In the genomic region with DNA sequence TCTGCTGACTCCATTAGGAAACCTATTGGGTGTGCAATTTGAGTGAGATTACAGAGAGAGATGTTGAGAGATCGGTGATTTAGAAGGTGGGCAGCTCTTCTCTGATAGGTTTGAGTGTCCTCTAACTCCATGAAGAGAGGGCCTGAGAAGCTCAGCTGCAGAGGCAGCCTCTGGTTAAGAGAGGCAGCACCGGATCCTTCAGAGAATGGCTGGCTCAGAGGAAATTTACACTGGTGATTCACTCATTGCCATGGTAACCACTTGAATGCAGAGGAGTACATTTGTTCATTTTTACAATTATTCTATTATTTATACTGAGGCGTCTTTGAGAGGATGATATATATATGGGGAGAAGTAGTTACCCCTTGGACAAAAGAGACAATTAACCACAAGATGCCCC, we compare ENCODE assay signal across 11 cellular contexts.
DNase-seq lines count a peak whose midpoint lies in the region; ATAC-seq and TF ChIP-seq lines count a peak whose summit lies in the region.
"Had no signal": no experiment of that assay in that cellular context is flagged by ENCODE, and none has a peak within 500 bp of the region (broad histone marks: within the 10 kb centered on the region; RNA-seq: fewer than 3 reads in every experiment).

No MANE protein-coding gene starts in this region.

- POLR2A ChIA-PET in Caco-2 (lab: Charles Lee) = no interaction called here

- H3K9me3 ChIP-seq in adipocyte (ENCODE audit: control insufficient read depth, low read length) = no peaks in the 10 kb centered on the region
- no peaks in the 10 kb centered on the region for H3K9me3 ChIP-seq in gastroesophageal sphincter
- H3K9me3 ChIP-seq in Caco-2 = no peaks in the 10 kb centered on the region
- H3K9me3 ChIP-seq: ascending aorta had no signal

- WGBS in gastroesophageal sphincter (ENCODE audit: low coverage in 1 of 2), 2 donors = 38 to 71% methylated on average over 1 to 3 of the region's 3 CpGs

- no peaks in the 10 kb centered on the region for H3K36me3 Mint-ChIP-seq in Caco-2 (ENCODE audit: insufficient read depth, unreplicated experiment)

- CTCF ChIA-PET in Caco-2 (lab: Charles Lee) = no interaction called here

- H3K27me3 ChIP-seq in adipocyte (replicated peaks; ENCODE audit: control insufficient read depth, insufficient read depth, low read length) (peaks cover 2% of the 10 kb centered on the region), gastroesophageal sphincter (no peaks in the 10 kb centered on the region), Caco-2 (replicated peaks; ENCODE audit: control insufficient read depth, insufficient read depth, low read length) (no peaks in the 10 kb centered on the region)
- H3K27me3 ChIP-seq: ascending aorta had no signal

- H3K27me3 Mint-ChIP-seq in Caco-2 (ENCODE audit: insufficient read depth, unreplicated experiment) = peaks cover 7% of the 10 kb centered on the region

- no peak overlapping the region for H3K4me3 Mint-ChIP-seq in Caco-2 (ENCODE audit: unreplicated experiment)

- H3K4me1 ChIP-seq in adipocyte (ENCODE audit: control insufficient read depth, insufficient read depth, low read length) = peaks cover 7% of the 10 kb centered on the region
- peaks cover 0 to 27% (median 0%) of the 10 kb centered on the region in 3 donors for H3K4me1 ChIP-seq in gastroesophageal sphincter
- no peaks in the 10 kb centered on the region for H3K4me1 ChIP-seq in Caco-2

- no peaks in the 10 kb centered on the region for H3K9me3 Mint-ChIP-seq in Caco-2 (ENCODE audit: unreplicated experiment)

- no TSS peak for BruUV-seq in Caco-2 (replicated peaks; lab: Mats Ljungman, UMichigan)

- ATAC-seq in gastroesophageal sphincter (peak; percentile 43), GM21529 (IDR thresholded peaks at IDR 0.05; ENCODE audit: unreplicated experiment) (no peak)

- TF ChIP-seq EP300 in gastroesophageal sphincter (IDR thresholded peaks at IDR 0.05) = no peak

- H3K9ac ChIP-seq in adipocyte (ENCODE audit: low read length) = no peak overlapping the region

- H3K4me1 Mint-ChIP-seq in Caco-2 (ENCODE audit: low read depth, unreplicated experiment) = no peaks in the 10 kb centered on the region

- H3K4me3 ChIP-seq in adipocyte (ENCODE audit: low read length) (no peak overlapping the region), gastroesophageal sphincter (no peak overlapping the region), Caco-2 (ENCODE audit: low read depth, low read length) (no peak overlapping the region)
- H3K4me3 ChIP-seq: ascending aorta had no signal

- H3K27ac ChIP-seq in gastroesophageal sphincter = no peak overlapping the region
- H3K27ac ChIP-seq: ascending aorta had no signal

- TF ChIP-seq CTCF in gastroesophageal sphincter (IDR thresholded peaks at IDR 0.05) (no peak), Caco-2 (IDR thresholded peaks at IDR 0.05; ENCODE audit: insufficient read depth in 1 of 2, low read depth in 1 of 2, low read length in 1 of 2, severe bottlenecking in 1 of 2, unreplicated experiment in 1 of 2) (no peak)

- DNase-seq in NCI-H146 (lab: John Stamatoyannopoulos, UW) = peak; percentile 13
- no peak for DNase-seq in NCI-H146 treated with DMSO at 0.1 percent for 48 hours (lab: John Stamatoyannopoulos, UW; ENCODE audit: unreplicated experiment)
- peak; percentile 82 for DNase-seq in adipocyte (ENCODE audit: low read depth)
- DNase-seq in stromal cell of bone marrow (ENCODE audit: low read depth) = peak; percentile 91
- DNase-seq in Caco-2 = no peak
- DNase-seq in stimulated activated CD4-positive, alpha-beta T cell treated with anti-CD3 and anti-CD28 coated beads, Interleukin-4, amount 100 ng/mL, for 4 hours = no peak
- DNase-seq: activated CD4-positive, alpha-beta T cell treated with anti-CD3 and anti-CD28 coated beads for 1 hour; kidney had no signal

- H3K27ac Mint-ChIP-seq in Caco-2 (ENCODE audit: unreplicated experiment) = no peak overlapping the region

- TF ChIP-seq POLR2A in gastroesophageal sphincter (IDR thresholded peaks at IDR 0.05) = no peak

- H3K36me3 ChIP-seq in adipocyte (ENCODE audit: control insufficient read depth, insufficient read depth, low read length, severe bottlenecking) = no peaks in the 10 kb centered on the region
- H3K36me3 ChIP-seq in gastroesophageal sphincter = no peaks in the 10 kb centered on the region
- no peaks in the 10 kb centered on the region for H3K36me3 ChIP-seq in Caco-2 (ENCODE audit: control insufficient read depth, insufficient read depth, low read length)
- H3K36me3 ChIP-seq: ascending aorta had no signal

- intact Hi-C loops in Caco-2 (cut with micrococcal nuclease; ENCODE audit: unreplicated experiment) = no loop called here

Comparison
In these comparisons a context has a peak if more than half of its experiments do, and no peak if none do; other contexts are left out.
1. DNase-seq: peak in NCI-H146 (single experiment), adipocyte (single experiment) and stromal cell of bone marrow (single experiment); none in NCI-H146 treated with DMSO at 0.1 percent for 48 hours (single experiment), Caco-2 (0 of 2) and stimulated activated CD4-positive, alpha-beta T cell treated with anti-CD3 and anti-CD28 coated beads, Interleukin-4, amount 100 ng/mL, for 4 hours (0 of 2).